Comparison of ENCODE assay signal across 8 cellular contexts in the genomic region with DNA sequence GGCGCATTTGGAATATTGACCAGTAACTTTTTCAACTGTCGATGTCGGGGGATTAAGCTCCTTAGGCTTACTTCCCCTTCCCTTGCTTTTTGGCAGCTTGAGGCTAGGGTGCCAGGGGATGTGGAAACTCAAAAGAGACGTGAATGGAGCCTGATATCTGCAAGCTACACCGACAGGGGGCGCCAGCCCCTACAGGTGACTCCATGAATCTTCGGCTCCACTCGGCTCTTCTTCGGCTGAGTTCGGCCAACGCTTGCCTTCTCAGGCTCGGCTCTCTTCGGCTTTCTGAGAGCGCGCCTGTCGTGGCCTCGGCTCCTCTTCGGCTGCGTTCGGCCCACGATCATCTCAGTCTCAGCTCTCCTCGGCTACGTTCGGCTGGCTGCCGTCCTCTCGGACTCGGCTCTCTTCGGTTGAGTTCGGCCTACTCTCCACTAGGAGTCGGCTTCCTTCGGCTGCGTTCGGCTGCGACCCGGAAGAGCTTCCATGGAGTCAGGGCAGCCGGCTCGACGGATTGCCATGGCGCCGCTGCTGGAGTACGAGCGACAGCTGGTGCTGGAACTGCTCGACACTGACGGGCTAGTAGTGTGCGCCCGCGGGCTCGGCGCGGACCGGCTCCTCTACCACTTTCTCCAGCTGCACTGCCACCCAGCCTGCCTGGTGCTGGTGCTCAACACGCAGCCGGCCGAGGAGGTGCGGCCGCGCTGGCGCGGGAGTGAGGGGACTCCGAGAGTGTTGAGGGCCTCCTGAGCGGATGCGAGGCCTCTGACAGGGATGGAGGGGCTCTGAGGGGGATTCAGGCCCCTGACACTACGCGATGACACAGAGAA. TPM values are rescaled to one million over a fixed set of nuclear protein-coding genes. Genes with fewer than 3 reads are reported as not detected.
DNase-seq lines count a peak whose midpoint lies in the region; ATAC-seq and TF ChIP-seq lines count a peak whose summit lies in the region.

A gene (plus strand): TSS at position 472 of the 827 bp plus-strand sequence. CDS start 12 bp downstream, at position 484.

- H3K4me3 Mint-ChIP-seq in activated naive CD4-positive, alpha-beta T cell treated with anti-CD3 and anti-CD28 coated beads, Interleukin-2, amount 10 ng/mL, durations not matched to agents 7 days and 5 days: peak within 1 kb of the TSS; percentile 91

- peak within 1 kb of the TSS; percentile 89 for H3K27ac Mint-ChIP-seq in activated naive CD4-positive, alpha-beta T cell treated with anti-CD3 and anti-CD28 coated beads, Interleukin-2, amount 10 ng/mL, durations not matched to agents 7 days and 5 days

- peak; percentile 52 for TF ChIP-seq POLR2A in NB4 (IDR thresholded peaks at IDR 0.05; ENCODE audit: extremely low read depth, insufficient read length)
- TF ChIP-seq POLR2A in suprapubic skin (IDR thresholded peaks at IDR 0.05): peak in 1 of 2 donors; percentile 26

- peaks cover 18% of the 10 kb centered on the region for H3K4me1 ChIP-seq in suprapubic skin

- no peaks in the 10 kb centered on the region for H3K9me3 ChIP-seq in SK-N-MC (ENCODE audit: low read depth, low read length)
- no peaks in the 10 kb centered on the region for H3K9me3 ChIP-seq in suprapubic skin

- peak; percentile 98 for ATAC-seq in HG02571 (IDR thresholded peaks at IDR 0.05; ENCODE audit: unreplicated experiment)

- no peaks in the 10 kb centered on the region for H3K27me3 ChIP-seq in suprapubic skin

- peak within 1 kb of the TSS; percentile 93 for H3K9ac ChIP-seq in SK-N-MC (ENCODE audit: insufficient read length)

- H3K36me3 Mint-ChIP-seq in activated naive CD4-positive, alpha-beta T cell treated with anti-CD3 and anti-CD28 coated beads, Interleukin-2, amount 10 ng/mL, durations not matched to agents 7 days and 5 days: peaks cover 5% of the 10 kb centered on the region

- H3K36me3 ChIP-seq in SK-N-MC (ENCODE audit: insufficient read depth, low read length): peaks cover 13% of the 10 kb centered on the region
- H3K36me3 ChIP-seq in suprapubic skin: peaks cover 3% of the 10 kb centered on the region

- DNase-seq in GM10266 (ENCODE audit: extremely low spot score) (peak; percentile 95), NB4 (ENCODE audit: low read depth) (peak; percentile 98), SK-N-MC (ENCODE audit: low read depth, low spot score) (peak; percentile 95), germinal center (ENCODE audit: low spot score) (peak; percentile 96), non-pigmented ciliary epithelial cell (ENCODE audit: low read depth) (peak; percentile 95), suprapubic skin (ENCODE audit: low spot score in 2 of 2) (peak; percentile 99)
- DNase-seq in activated naive CD4-positive, alpha-beta T cell treated with anti-CD3 and anti-CD28 coated beads, Interleukin-2, amount 10 ng/mL, durations not matched to agents 7 days and 5 days: peak; percentile 99

- peaks cover 7% of the 10 kb centered on the region for H3K27me3 Mint-ChIP-seq in activated naive CD4-positive, alpha-beta T cell treated with anti-CD3 and anti-CD28 coated beads, Interleukin-2, amount 10 ng/mL, durations not matched to agents 7 days and 5 days

- WGBS in suprapubic skin: 1% methylated on average over 40 of the region's 64 CpGs

- no peak for TF ChIP-seq EP300 in suprapubic skin (IDR thresholded peaks at IDR 0.05)

- peak within 1 kb of the TSS; percentile 85 for H3K4me3 ChIP-seq in NB4 (ENCODE audit: low read depth, low read length)
- peak within 1 kb of the TSS; percentile 94 for H3K4me3 ChIP-seq in SK-N-MC
- H3K4me3 ChIP-seq in suprapubic skin: peak within 1 kb of the TSS; percentile 79

- no peaks in the 10 kb centered on the region for H3K9me3 Mint-ChIP-seq in activated naive CD4-positive, alpha-beta T cell treated with anti-CD3 and anti-CD28 coated beads, Interleukin-2, amount 10 ng/mL, durations not matched to agents 7 days and 5 days

- H3K27ac ChIP-seq in SK-N-MC (peak within 1 kb of the TSS; percentile 95), suprapubic skin (peak within 1 kb of the TSS; percentile 64)

- CTCF ChIA-PET in activated naive CD4-positive, alpha-beta T cell treated with anti-CD3 and anti-CD28 coated beads, Interleukin-2, amount 10 ng/mL, durations not matched to agents 7 days and 5 days (lab: Charles Lee): interaction anchor here (0.6 to 3.5 kb wide), 26 partner anchors 11 to 1839 kb away, joined by 3 to 21 read pairs (median 3); no protein-coding TSS in a partner anchor

- TF ChIP-seq CTCF in GM10266 (IDR thresholded peaks at IDR 0.05; ENCODE audit: control insufficient read depth, insufficient read depth, low read depth, missing control alignments): peak; percentile 87
- TF ChIP-seq CTCF in NB4 (IDR thresholded peaks at IDR 0.05; ENCODE audit: low read depth, low read length): peak; percentile 86
- TF ChIP-seq CTCF in suprapubic skin (IDR thresholded peaks at IDR 0.05): peak; percentile 94 to 95

- peaks cover 24% of the 10 kb centered on the region for H3K4me1 Mint-ChIP-seq in activated naive CD4-positive, alpha-beta T cell treated with anti-CD3 and anti-CD28 coated beads, Interleukin-2, amount 10 ng/mL, durations not matched to agents 7 days and 5 days

RNA-seq across cellular contexts. Expression of the gene that starts here (rescaled TPM):
- 1 to 10 TPM; 4.3 to 6.0 (median 5.2) TPM for total RNA-seq in suprapubic skin

Comparison
In these comparisons a context has a peak if more than half of its experiments do, and no peak if none do; other contexts are left out.
1. Peak in every context shown above with its lines: DNase-seq, ATAC-seq, H3K4me3 ChIP-seq and H3K27ac ChIP-seq.